Comparison of ENCODE assay signal across 8 cellular contexts in genomic region chr7:105521731-105522458, GRCh38.
DNase-seq lines count a peak whose midpoint lies in the region; ATAC-seq and TF ChIP-seq lines count a peak whose summit lies in the region.

TSS of gene PUS7 (minus strand) at chr7:105522271. CDS start at chr7:105508512, 13,759 bp downstream.

- peak; percentile 48 for DNase-seq in AG09309 (ENCODE audit: low read depth)
- peak; percentile 84 for DNase-seq in NCI-H226
- DNase-seq in cerebellar nuclear complex (lab: John Stamatoyannopoulos, UW) = peak; percentile 50 to 75
- peak; percentile 68 for DNase-seq in kidney glomerular epithelial cell (lab: John Stamatoyannopoulos, UW)
- DNase-seq in stimulated activated CD4-positive, alpha-beta T cell treated with anti-CD3 and anti-CD28 coated beads, Interleukin-15, amount 100 ng/mL, for 48 hours (ENCODE audit: low read depth in 2 of 2) = peak; percentile 69 to 76

- no peak for TF ChIP-seq CTCF in AG09309 (IDR thresholded peaks at IDR 0.05; ENCODE audit: control insufficient read depth, insufficient read depth, low read depth, low read length, missing control alignments)

- TF ChIP-seq POLR2A in GM18951 (IDR thresholded peaks at IDR 0.05; ENCODE audit: extremely low read depth, insufficient read depth, insufficient read length) = peak; percentile 92

- peak within 1 kb of the TSS; percentile 53 for H3K4me3 ChIP-seq in AG09309 (ENCODE audit: control insufficient read depth, low read depth, low read length)

- peak; percentile 86 for ATAC-seq in HG03175 (IDR thresholded peaks at IDR 0.05; ENCODE audit: unreplicated experiment)
- peak; percentile 88 to 90 for ATAC-seq in activated CD4-positive, CD25-positive, alpha-beta regulatory T cell treated with anti-CD3 and anti-CD28 coated beads, Interleukin-2, amount 50 U/mL, for 24 hours

- in situ Hi-C loops in GM18951 (cut with MboI; ENCODE audit: low sequenced_read_pairs, unreplicated experiment) = no loop called here

Comparison
In these comparisons a context has a peak if more than half of its experiments do, and no peak if none do; other contexts are left out.
1. Peak in every context shown above with its lines: DNase-seq, ATAC-seq and H3K4me3 ChIP-seq.